Comparison of ENCODE assay signal across 8 cellular contexts in the genomic region with DNA sequence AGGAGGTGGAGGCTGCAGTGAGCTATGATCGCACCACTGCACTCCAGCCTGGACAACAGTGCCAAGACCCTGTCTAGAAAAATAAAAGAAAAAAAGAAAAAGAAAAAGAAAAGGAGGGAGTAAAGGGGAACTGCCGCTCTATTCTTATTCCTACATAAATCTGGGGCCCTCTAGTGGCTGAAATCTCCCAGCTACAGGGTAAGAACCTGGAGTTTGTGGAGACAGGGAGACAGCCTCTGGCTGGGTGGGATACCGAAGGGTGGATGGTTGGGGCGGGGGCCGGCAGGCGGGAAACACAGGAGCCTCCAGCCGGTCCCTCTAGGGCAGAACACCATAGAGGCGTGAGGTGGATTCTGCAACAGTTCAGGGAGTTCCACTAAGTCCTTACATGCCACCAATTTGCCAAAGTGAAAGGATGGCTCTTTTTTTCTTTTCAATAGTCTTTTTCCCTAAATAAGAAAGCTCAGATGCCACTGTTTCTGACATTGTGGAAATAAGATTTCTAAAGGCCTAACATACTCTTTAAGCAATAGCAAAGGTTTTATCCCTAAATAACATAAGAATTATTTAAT.
DNase-seq lines count a peak whose midpoint lies in the region; ATAC-seq and TF ChIP-seq lines count a peak whose summit lies in the region.

No MANE protein-coding gene starts in this region.

- peaks cover 14% of the 10 kb centered on the region for H3K4me1 Mint-ChIP-seq in WTC11

- H3K27me3 Mint-ChIP-seq in WTC11 (ENCODE audit: low read depth): no peaks in the 10 kb centered on the region

- CTCF ChIA-PET in BJ (lab: Yijun Ruan, JAX) (interaction anchor here (0.6 to 4.8 kb wide), 16 partner anchors 8 to 133 kb away, joined by 3 to 24 read pairs (median 4); no protein-coding TSS in a partner anchor), HEK293T (lab: Yijun Ruan, JAX) (interaction anchor here (0.6 to 1.5 kb wide), 16 partner anchors 8 to 683 kb away, joined by 3 to 12 read pairs (median 3); no protein-coding TSS in a partner anchor), WTC11 (lab: Charles Lee) (interaction anchor here (0.5 to 1.5 kb wide), 23 partner anchors 12 to 526 kb away, joined by 3 to 32 read pairs (median 3); no protein-coding TSS in a partner anchor)

- no peak overlapping the region for H3K4me3 ChIP-seq in BJ (ENCODE audit: low read depth, low read length)

- no peaks in the 10 kb centered on the region for H3K9me3 Mint-ChIP-seq in WTC11

- peaks cover 22% of the 10 kb centered on the region for H3K36me3 Mint-ChIP-seq in WTC11

- H3K27ac Mint-ChIP-seq in WTC11: no peak overlapping the region

- DNase-seq in BJ (ENCODE audit: low read depth) (no peak), HEK293T (ENCODE audit: extremely low spot score) (peak; percentile 42), WTC11 (ENCODE audit: low spot score) (peak; percentile 82), iPS DF 4.7 (ENCODE audit: extremely low read depth, low spot score) (peak; percentile 41), amniotic stem cell (lab: John Stamatoyannopoulos, UW) (no peak), cerebellar nuclear complex (lab: John Stamatoyannopoulos, UW) (no peak)
- no peak for DNase-seq in central memory CD4-positive, alpha-beta T cell

- ATAC-seq in WTC11: peak; percentile 98
- no peak for ATAC-seq in GM19351 (IDR thresholded peaks at IDR 0.05; ENCODE audit: unreplicated experiment)

- H3K27me3 ChIP-seq in BJ (ENCODE audit: control insufficient read depth, insufficient read depth, low read length): no peaks in the 10 kb centered on the region

- POLR2A ChIA-PET in BJ (lab: Charles Lee): no interaction called here
- POLR2A ChIA-PET in HEK293T (lab: Yijun Ruan, JAX): no interaction called here
- POLR2A ChIA-PET in WTC11 (lab: Charles Lee): no interaction called here

- no peak overlapping the region for H3K4me3 Mint-ChIP-seq in WTC11

- TF ChIP-seq CTCF in BJ (IDR thresholded peaks at IDR 0.05; ENCODE audit: insufficient read depth, low read depth, low read length) (peak; percentile 72), WTC11 (IDR thresholded peaks at IDR 0.05) (peak; percentile 44; the same call in 1 of the 2 replicates)

- no peaks in the 10 kb centered on the region for H3K36me3 ChIP-seq in BJ (ENCODE audit: control insufficient read depth, insufficient read depth, low read length)

TF ChIP-seq in HEK293T, 16 proteins besides CTCF, POLR2A, EP300 and RAD21:
- TF ChIP-seq NFRKB (IDR thresholded peaks at IDR 0.05) (no peak), FOXA1 (IDR thresholded peaks at IDR 0.05) (no peak), ARNT (IDR thresholded peaks at IDR 0.05) (no peak), HDGF (IDR thresholded peaks at IDR 0.05; ENCODE audit: borderline replicate concordance) (no peak), L3MBTL2 (conservative IDR thresholded peaks at IDR 0.05) (no peak), ZNF384 (IDR thresholded peaks at IDR 0.05) (no peak), FOXM1 (IDR thresholded peaks at IDR 0.05; ENCODE audit: borderline replicate concordance) (no peak), SUZ12 (IDR thresholded peaks at IDR 0.05) (no peak), PKNOX1 (IDR thresholded peaks at IDR 0.05) (no peak), ELF4 (IDR thresholded peaks at IDR 0.05) (no peak), LEF1 (IDR thresholded peaks at IDR 0.05; ENCODE audit: borderline replicate concordance) (no peak), BHLHE40 (IDR thresholded peaks at IDR 0.05; ENCODE audit: borderline replicate concordance) (no peak), TARDBP (IDR thresholded peaks at IDR 0.05) (no peak), FOXK2 (IDR thresholded peaks at IDR 0.05) (no peak), CTBP1 (IDR thresholded peaks at IDR 0.05; ENCODE audit: borderline replicate concordance) (no peak), SP1 (IDR thresholded peaks at IDR 0.05) (no peak)

TF ChIP-seq in WTC11, 78 proteins besides CTCF, POLR2A, EP300 and RAD21 (continues in another document):
- TF ChIP-seq ZNF512 (CRISPR knock-in tag; IDR thresholded peaks at IDR 0.05; ENCODE audit: borderline replicate concordance) (no peak), ELF4 (CRISPR knock-in tag; IDR thresholded peaks at IDR 0.05; ENCODE audit: low read depth) (no peak), NFATC4 (CRISPR knock-in tag; IDR thresholded peaks at IDR 0.05) (no peak), ZSCAN18 (CRISPR knock-in tag; IDR thresholded peaks at IDR 0.05) (no peak), CBFB (CRISPR knock-in tag; IDR thresholded peaks at IDR 0.05; ENCODE audit: low read depth) (no peak), ESRRA (CRISPR knock-in tag; IDR thresholded peaks at IDR 0.05; ENCODE audit: borderline replicate concordance) (no peak), ZNF219 (CRISPR knock-in tag; IDR thresholded peaks at IDR 0.05; ENCODE audit: borderline replicate concordance) (no peak), ARID4B (CRISPR knock-in tag; IDR thresholded peaks at IDR 0.05; ENCODE audit: borderline replicate concordance) (no peak), MYBL2 (CRISPR knock-in tag; IDR thresholded peaks at IDR 0.05) (no peak), TEAD1 (CRISPR knock-in tag; IDR thresholded peaks at IDR 0.05) (no peak)
- TF ChIP-seq, protein P1, sequence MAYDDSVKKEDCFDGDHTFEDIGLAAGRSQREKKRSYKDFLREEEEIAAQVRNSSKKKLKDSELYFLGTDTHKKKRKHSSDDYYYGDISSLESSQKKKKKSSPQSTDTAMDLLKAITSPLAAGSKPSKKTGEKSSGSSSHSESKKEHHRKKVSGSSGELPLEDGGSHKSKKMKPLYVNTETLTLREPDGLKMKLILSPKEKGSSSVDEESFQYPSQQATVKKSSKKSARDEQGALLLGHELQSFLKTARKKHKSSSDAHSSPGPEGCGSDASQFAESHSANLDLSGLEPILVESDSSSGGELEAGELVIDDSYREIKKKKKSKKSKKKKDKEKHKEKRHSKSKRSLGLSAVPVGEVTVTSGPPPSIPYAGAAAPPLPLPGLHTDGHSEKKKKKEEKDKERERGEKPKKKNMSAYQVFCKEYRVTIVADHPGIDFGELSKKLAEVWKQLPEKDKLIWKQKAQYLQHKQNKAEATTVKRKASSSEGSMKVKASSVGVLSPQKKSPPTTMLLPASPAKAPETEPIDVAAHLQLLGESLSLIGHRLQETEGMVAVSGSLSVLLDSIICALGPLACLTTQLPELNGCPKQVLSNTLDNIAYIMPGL (CRISPR knock-in tag; IDR thresholded peaks at IDR 0.05): no peak

Comparison
In these comparisons a context has a peak if more than half of its experiments do, and no peak if none do; other contexts are left out.
1. DNase-seq: peak in HEK293T (single experiment), WTC11 (single experiment) and iPS DF 4.7 (single experiment); none in BJ (single experiment), amniotic stem cell (single experiment), central memory CD4-positive, alpha-beta T cell (single experiment) and cerebellar nuclear complex (0 of 2).